In the genomic region with DNA sequence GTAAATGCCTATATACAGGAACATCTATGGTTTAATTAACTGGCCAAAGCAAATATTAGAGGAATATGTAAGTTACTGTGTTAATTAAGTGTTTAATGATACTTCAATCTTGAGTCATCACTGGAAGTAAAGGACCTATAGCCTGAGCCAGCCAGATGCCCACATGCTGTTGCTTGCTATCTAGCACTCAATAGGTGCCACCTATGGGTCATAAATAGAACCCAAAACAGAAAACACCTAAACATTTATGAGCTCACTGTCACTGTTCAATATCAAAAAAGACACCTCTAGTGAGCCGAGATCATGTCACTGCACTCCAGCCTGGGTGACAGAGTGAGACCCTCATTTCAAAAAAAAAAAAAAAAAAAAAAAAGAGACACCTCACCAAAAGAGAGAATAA, we compare ENCODE assay signal across 10 cellular contexts. TPM values are rescaled to one million over a fixed set of nuclear protein-coding genes. Genes with fewer than 3 reads are reported as not detected.
DNase-seq lines count a peak whose midpoint lies in the region; ATAC-seq and TF ChIP-seq lines count a peak whose summit lies in the region.
"Had no signal": no experiment of that assay in that cellular context is flagged by ENCODE, and none has a peak within 500 bp of the region (broad histone marks: within the 10 kb centered on the region; RNA-seq: fewer than 3 reads in every experiment).

No MANE protein-coding gene starts in this region.

- peak; percentile 45 for ATAC-seq in naive thymus-derived CD4-positive, alpha-beta T cell
- no peak for ATAC-seq in GM21576 (IDR thresholded peaks at IDR 0.05; ENCODE audit: unreplicated experiment)
- no peak for ATAC-seq in HG02571 (IDR thresholded peaks at IDR 0.05; ENCODE audit: unreplicated experiment)
- ATAC-seq: left cardiac atrium had no signal

- peaks cover 2 to 39% (median 10%) of the 10 kb centered on the region in 5 donors for H3K36me3 Mint-ChIP-seq in naive thymus-derived CD4-positive, alpha-beta T cell

- no peak overlapping the region for H3K4me3 Mint-ChIP-seq in naive thymus-derived CD4-positive, alpha-beta T cell
- H3K4me3 Mint-ChIP-seq: dendritic cell treated with granulocyte-macrophage colony-stimulating factor and Interleukin-4, amounts not matched to agents 40 ng/mL and 50 ng/mL, for 4 days had no signal

- no peaks in the 10 kb centered on the region for H4K20me1 ChIP-seq in KMS-11 (ENCODE audit: insufficient read depth)

- no peak overlapping the region for H3K9ac ChIP-seq in KMS-11

- H3K27ac Mint-ChIP-seq in naive thymus-derived CD4-positive, alpha-beta T cell: peak overlapping the region in 2 of 9 donors; percentile 0 to 26
- H3K27ac Mint-ChIP-seq: dendritic cell treated with granulocyte-macrophage colony-stimulating factor and Interleukin-4, amounts not matched to agents 40 ng/mL and 50 ng/mL, for 4 days had no signal

- H3K27me3 Mint-ChIP-seq in naive thymus-derived CD4-positive, alpha-beta T cell: no peaks in the 10 kb centered on the region
- H3K27me3 Mint-ChIP-seq: dendritic cell treated with granulocyte-macrophage colony-stimulating factor and Interleukin-4, amounts not matched to agents 40 ng/mL and 50 ng/mL, for 4 days had no signal

- DNase-seq in EH (ENCODE audit: low read depth) (peak; percentile 8), cardiac fibroblast (ENCODE audit: low read depth in 2 of 2) (peak; percentile 13 to 36)
- no peak for DNase-seq in naive thymus-derived CD4-positive, alpha-beta T cell
- DNase-seq in stimulated activated naive CD4-positive, alpha-beta T cell treated with Interleukin-2 at 50 U/mL for 16 hours (lab: John Stamatoyannopoulos, UW): no peak
- DNase-seq: activated CD8-positive, alpha-beta memory T cell treated with anti-CD3 and anti-CD28 coated beads for 24 hours; left cardiac atrium had no signal

- H3K79me2 ChIP-seq in KMS-11 (ENCODE audit: insufficient read depth, low read depth): no peaks in the 10 kb centered on the region

- POLR2A ChIA-PET in naive thymus-derived CD4-positive, alpha-beta T cell (lab: Charles Lee): no interaction called here

- no peaks in the 10 kb centered on the region for H3K9me3 Mint-ChIP-seq in naive thymus-derived CD4-positive, alpha-beta T cell
- H3K9me3 Mint-ChIP-seq: dendritic cell treated with granulocyte-macrophage colony-stimulating factor and Interleukin-4, amounts not matched to agents 40 ng/mL and 50 ng/mL, for 4 days had no signal

- 0 out of 2 replicates have a peak, but pooled peaks have one; percentile 12 for TF ChIP-seq CTCF in KMS-11 (conservative IDR thresholded peaks at IDR 0.05; ENCODE audit: low read depth, low read length)
- TF ChIP-seq CTCF in cardiac fibroblast (IDR thresholded peaks at IDR 0.05; ENCODE audit: low read depth, low read length): no peak

- H3K4me3 ChIP-seq in KMS-11 (IDR thresholded peaks at IDR 0.05; ENCODE audit: insufficient read depth, low read depth, low read length) (no peak overlapping the region), cardiac fibroblast (replicated peaks in 1 of 2; ENCODE audit: low read depth in 2 of 2, low read length in 2 of 2) (no peak overlapping the region)
- H3K4me3 ChIP-seq in naive thymus-derived CD4-positive, alpha-beta T cell (ENCODE audit: low read length): no peak overlapping the region

- no peaks in the 10 kb centered on the region for H3K4me1 ChIP-seq in KMS-11 (ENCODE audit: low read depth, poor library complexity, severe bottlenecking)
- no peaks in the 10 kb centered on the region for H3K4me1 ChIP-seq in naive thymus-derived CD4-positive, alpha-beta T cell (ENCODE audit: control insufficient read depth in 2 of 2, insufficient read depth in 2 of 2, low read length in 2 of 2)

- no peaks in the 10 kb centered on the region for H3K36me3 ChIP-seq in KMS-11 (ENCODE audit: insufficient read depth)
- peaks cover 0 to 23% (median 3%) of the 10 kb centered on the region in 3 experiments for H3K36me3 ChIP-seq in naive thymus-derived CD4-positive, alpha-beta T cell (ENCODE audit: control insufficient read depth in 2 of 3, insufficient read depth in 3 of 3, low read length in 3 of 3)

- no peaks in the 10 kb centered on the region for H3K27me3 ChIP-seq in KMS-11 (ENCODE audit: insufficient read depth, low read depth)
- no peaks in the 10 kb centered on the region for H3K27me3 ChIP-seq in naive thymus-derived CD4-positive, alpha-beta T cell (ENCODE audit: control insufficient read depth in 2 of 2, insufficient read depth in 2 of 2, low read length in 2 of 2)

- no peak overlapping the region for H2AFZ ChIP-seq in KMS-11 (ENCODE audit: low read depth)

- H3K27ac ChIP-seq in KMS-11: no peak overlapping the region
- no peak overlapping the region for H3K27ac ChIP-seq in naive thymus-derived CD4-positive, alpha-beta T cell (ENCODE audit: low read depth, low read length)

- no peak overlapping the region for H3K4me2 ChIP-seq in KMS-11

- CTCF ChIA-PET in naive thymus-derived CD4-positive, alpha-beta T cell (lab: Charles Lee): interaction anchor here (0.5 to 0.7 kb wide), 2 partner anchors 12 to 762 kb away, joined by 3 read pairs; no protein-coding TSS in a partner anchor

- peaks cover 0 to 3% (median 0%) of the 10 kb centered on the region in 7 donors for H3K4me1 Mint-ChIP-seq in naive thymus-derived CD4-positive, alpha-beta T cell

- H3K9me3 ChIP-seq in naive thymus-derived CD4-positive, alpha-beta T cell (ENCODE audit: control insufficient read depth in 2 of 3, low read length in 3 of 3): no peaks in the 10 kb centered on the region

- intact Hi-C loops in naive thymus-derived CD4-positive, alpha-beta T cell (cut with micrococcal nuclease): loop anchor here in 1 of 2 donors (5.0 kb wide), 1 partner anchor 82 kb away; a partner anchor contains a TSS

RNA-seq across cellular contexts. Expression of a gene that starts 48.4 kb away (rescaled TPM):
- total RNA-seq in naive thymus-derived CD4-positive, alpha-beta T cell: 10 to 100 TPM; 72.0 to 94.3 (median 85.9) TPM
- 10 to 100 TPM; 43.0 to 50.0 TPM for polyA plus RNA-seq in naive thymus-derived CD4-positive, alpha-beta T cell

Comparison
In these comparisons a context has a peak if more than half of its experiments do, and no peak if none do; other contexts are left out.
1. DNase-seq: peak in EH (single experiment) and cardiac fibroblast (2 of 2); none in naive thymus-derived CD4-positive, alpha-beta T cell (0 of 9) and stimulated activated naive CD4-positive, alpha-beta T cell treated with Interleukin-2 at 50 U/mL for 16 hours (single experiment).